In genomic region chr7:37901890-37902524, GRCh38 we compare ENCODE assay signal across 1 cellular context.
TF ChIP-seq lines count a peak whose summit lies in the region.

No MANE protein-coding gene starts in this region.

TF ChIP-seq in K562, 482 proteins besides CTCF, POLR2A, EP300 and RAD21 (continues in another document):
- no peak for TF ChIP-seq THRA (IDR thresholded peaks at IDR 0.05)
- no peak for TF ChIP-seq ZNF175 (CRISPR knock-in tag; IDR thresholded peaks at IDR 0.05; ENCODE audit: low read depth)
- TF ChIP-seq PPARD (CRISPR knock-in tag; IDR thresholded peaks at IDR 0.05): no peak
- TF ChIP-seq ZBTB8A (IDR thresholded peaks at IDR 0.05; ENCODE audit: partially characterized antibody): no peak
- peak; percentile 97 for TF ChIP-seq MAFK (IDR thresholded peaks at IDR 0.05; ENCODE audit: low read length)
- TF ChIP-seq FOXJ3 (CRISPR knock-in tag; IDR thresholded peaks at IDR 0.05): no peak
- no peak for TF ChIP-seq RUNX1 (IDR thresholded peaks at IDR 0.05; ENCODE audit: low read depth)
- no peak for TF ChIP-seq NEUROD1 (IDR thresholded peaks at IDR 0.05; ENCODE audit: borderline replicate concordance, low read depth, low read length, partially characterized antibody)
- TF ChIP-seq MCM2 (IDR thresholded peaks at IDR 0.05; ENCODE audit: low read depth): no peak
- TF ChIP-seq CBX3 (IDR thresholded peaks at IDR 0.05; ENCODE audit: borderline replicate concordance in 1 of 2, low read length in 2 of 2): no peak
- TF ChIP-seq BACH1 (tag; IDR thresholded peaks at IDR 0.05): peak; percentile 92
- no peak for TF ChIP-seq EP400 (IDR thresholded peaks at IDR 0.05)
- TF ChIP-seq TEAD1 (CRISPR knock-in tag; IDR thresholded peaks at IDR 0.05): 0 out of 4 replicates have a peak, but pooled peaks of 1 of the 2 experiments have one; percentile 20
- no peak for TF ChIP-seq ZNF232 (CRISPR knock-in tag; IDR thresholded peaks at IDR 0.05)
- no peak for TF ChIP-seq MEIS2 (IDR thresholded peaks at IDR 0.05; ENCODE audit: partially characterized antibody)
- TF ChIP-seq ZSCAN32 (CRISPR knock-in tag; IDR thresholded peaks at IDR 0.05): no peak
- TF ChIP-seq, protein P1, sequence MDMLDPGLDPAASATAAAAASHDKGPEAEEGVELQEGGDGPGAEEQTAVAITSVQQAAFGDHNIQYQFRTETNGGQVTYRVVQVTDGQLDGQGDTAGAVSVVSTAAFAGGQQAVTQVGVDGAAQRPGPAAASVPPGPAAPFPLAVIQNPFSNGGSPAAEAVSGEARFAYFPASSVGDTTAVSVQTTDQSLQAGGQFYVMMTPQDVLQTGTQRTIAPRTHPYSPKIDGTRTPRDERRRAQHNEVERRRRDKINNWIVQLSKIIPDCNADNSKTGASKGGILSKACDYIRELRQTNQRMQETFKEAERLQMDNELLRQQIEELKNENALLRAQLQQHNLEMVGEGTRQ (CRISPR knock-in tag; IDR thresholded peaks at IDR 0.05): no peak
- TF ChIP-seq ZNF316 (IDR thresholded peaks at IDR 0.05): peak; percentile 99
- TF ChIP-seq ZNF780A (CRISPR knock-in tag; IDR thresholded peaks at IDR 0.05): no peak
- no peak for TF ChIP-seq GATA2 (CRISPR knock-in tag; IDR thresholded peaks at IDR 0.05)
- no peak for TF ChIP-seq CHD2 (IDR thresholded peaks at IDR 0.05; ENCODE audit: low read depth, low read length)
- no peak for TF ChIP-seq PML (IDR thresholded peaks at IDR 0.05; ENCODE audit: low read length)
- no peak for TF ChIP-seq CREBBP (IDR thresholded peaks at IDR 0.05; ENCODE audit: low read depth, low read length)
- TF ChIP-seq, protein P2, sequence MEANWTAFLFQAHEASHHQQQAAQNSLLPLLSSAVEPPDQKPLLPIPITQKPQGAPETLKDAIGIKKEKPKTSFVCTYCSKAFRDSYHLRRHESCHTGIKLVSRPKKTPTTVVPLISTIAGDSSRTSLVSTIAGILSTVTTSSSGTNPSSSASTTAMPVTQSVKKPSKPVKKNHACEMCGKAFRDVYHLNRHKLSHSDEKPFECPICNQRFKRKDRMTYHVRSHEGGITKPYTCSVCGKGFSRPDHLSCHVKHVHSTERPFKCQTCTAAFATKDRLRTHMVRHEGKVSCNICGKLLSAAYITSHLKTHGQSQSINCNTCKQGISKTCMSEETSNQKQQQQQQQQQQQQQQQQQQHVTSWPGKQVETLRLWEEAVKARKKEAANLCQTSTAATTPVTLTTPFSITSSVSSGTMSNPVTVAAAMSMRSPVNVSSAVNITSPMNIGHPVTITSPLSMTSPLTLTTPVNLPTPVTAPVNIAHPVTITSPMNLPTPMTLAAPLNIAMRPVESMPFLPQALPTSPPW (CRISPR knock-in tag; IDR thresholded peaks at IDR 0.05): no peak
- TF ChIP-seq, protein P3, sequence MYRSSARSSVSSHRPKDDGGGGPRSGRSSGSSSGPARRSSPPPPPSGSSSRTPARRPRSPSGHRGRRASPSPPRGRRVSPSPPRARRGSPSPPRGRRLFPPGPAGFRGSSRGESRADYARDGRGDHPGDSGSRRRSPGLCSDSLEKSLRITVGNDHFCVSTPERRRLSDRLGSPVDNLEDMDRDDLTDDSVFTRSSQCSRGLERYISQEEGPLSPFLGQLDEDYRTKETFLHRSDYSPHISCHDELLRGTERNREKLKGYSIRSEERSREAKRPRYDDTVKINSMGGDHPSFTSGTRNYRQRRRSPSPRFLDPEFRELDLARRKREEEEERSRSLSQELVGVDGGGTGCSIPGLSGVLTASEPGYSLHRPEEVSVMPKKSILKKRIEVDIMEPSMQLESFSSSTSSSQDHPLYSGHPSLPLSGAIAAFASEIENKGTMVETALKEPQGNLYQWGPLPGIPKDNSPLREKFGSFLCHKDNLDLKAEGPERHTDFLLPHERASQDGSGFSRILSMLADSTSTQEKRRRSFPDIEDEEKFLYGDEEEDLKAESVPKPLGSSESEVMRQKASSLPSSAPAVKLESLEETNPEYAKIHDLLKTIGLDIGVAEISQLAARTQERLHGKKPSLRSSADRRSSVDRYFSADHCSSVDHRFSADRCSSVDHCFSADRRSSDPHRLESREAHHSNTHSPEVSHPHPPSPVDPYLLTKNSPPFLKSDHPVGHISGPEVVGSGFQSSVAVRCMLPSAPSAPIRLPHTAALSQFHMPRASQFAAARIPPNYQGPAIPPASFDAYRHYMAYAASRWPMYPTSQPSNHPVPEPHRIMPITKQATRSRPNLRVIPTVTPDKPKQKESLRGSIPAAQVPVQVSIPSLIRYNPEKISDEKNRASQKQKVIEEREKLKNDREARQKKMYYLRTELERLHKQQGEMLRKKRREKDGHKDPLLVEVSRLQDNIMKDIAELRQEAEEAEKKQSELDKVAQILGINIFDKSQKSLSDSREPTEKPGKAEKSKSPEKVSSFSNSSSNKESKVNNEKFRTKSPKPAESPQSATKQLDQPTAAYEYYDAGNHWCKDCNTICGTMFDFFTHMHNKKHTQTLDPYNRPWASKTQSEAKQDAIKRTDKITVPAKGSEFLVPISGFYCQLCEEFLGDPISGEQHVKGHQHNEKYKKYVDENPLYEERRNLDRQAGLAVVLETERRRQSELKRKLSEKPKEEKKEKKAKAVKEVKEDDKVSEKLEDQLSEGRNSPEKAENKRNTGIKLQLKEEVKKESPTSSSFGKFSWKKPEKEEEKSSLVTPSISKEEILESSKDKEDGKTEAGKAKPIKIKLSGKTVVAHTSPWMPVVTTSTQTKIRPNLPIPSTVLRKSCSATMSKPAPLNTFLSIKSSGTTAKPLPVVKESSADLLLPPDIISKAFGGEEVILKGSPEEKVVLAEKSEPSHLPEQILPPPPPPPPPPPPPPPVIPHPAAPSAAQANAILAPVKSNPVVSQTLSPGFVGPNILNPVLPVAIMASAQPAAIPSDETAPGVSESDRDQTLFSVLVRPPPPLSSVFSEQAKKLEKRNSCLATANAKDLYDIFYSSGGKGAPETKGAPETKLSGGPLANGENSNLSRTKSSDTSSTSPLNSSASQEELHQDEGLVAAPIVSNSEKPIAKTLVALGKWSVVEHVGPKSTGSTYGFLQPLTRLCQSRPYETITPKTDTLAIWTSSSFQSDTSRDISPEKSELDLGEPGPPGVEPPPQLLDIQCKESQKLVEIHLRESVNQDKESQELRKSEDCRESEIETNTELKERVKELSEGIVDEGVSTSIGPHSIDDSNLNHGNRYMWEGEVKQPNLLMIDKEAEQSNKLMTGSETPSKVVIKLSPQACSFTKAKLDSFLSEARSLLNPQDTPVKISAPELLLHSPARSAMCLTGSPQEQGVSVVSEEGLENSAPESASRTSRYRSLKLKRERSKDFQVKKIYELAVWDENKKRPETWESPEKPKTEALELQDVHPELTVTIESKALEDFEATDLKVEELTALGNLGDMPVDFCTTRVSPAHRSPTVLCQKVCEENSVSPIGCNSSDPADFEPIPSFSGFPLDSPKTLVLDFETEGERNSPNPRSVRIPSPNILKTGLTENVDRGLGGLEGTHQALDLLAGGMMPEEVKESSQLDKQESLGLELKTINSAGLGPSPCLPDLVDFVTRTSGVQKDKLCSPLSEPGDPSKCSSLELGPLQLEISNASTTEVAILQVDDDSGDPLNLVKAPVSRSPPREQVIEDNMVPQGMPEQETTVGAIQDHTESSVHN (IDR thresholded peaks at IDR 0.05; ENCODE audit: borderline replicate concordance in 1 of 2, low read depth in 1 of 2): no peak
- TF ChIP-seq, protein P4, sequence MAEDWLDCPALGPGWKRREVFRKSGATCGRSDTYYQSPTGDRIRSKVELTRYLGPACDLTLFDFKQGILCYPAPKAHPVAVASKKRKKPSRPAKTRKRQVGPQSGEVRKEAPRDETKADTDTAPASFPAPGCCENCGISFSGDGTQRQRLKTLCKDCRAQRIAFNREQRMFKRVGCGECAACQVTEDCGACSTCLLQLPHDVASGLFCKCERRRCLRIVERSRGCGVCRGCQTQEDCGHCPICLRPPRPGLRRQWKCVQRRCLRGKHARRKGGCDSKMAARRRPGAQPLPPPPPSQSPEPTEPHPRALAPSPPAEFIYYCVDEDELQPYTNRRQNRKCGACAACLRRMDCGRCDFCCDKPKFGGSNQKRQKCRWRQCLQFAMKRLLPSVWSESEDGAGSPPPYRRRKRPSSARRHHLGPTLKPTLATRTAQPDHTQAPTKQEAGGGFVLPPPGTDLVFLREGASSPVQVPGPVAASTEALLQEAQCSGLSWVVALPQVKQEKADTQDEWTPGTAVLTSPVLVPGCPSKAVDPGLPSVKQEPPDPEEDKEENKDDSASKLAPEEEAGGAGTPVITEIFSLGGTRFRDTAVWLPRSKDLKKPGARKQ (CRISPR knock-in tag; IDR thresholded peaks at IDR 0.05): no peak
- TF ChIP-seq, protein P5, sequence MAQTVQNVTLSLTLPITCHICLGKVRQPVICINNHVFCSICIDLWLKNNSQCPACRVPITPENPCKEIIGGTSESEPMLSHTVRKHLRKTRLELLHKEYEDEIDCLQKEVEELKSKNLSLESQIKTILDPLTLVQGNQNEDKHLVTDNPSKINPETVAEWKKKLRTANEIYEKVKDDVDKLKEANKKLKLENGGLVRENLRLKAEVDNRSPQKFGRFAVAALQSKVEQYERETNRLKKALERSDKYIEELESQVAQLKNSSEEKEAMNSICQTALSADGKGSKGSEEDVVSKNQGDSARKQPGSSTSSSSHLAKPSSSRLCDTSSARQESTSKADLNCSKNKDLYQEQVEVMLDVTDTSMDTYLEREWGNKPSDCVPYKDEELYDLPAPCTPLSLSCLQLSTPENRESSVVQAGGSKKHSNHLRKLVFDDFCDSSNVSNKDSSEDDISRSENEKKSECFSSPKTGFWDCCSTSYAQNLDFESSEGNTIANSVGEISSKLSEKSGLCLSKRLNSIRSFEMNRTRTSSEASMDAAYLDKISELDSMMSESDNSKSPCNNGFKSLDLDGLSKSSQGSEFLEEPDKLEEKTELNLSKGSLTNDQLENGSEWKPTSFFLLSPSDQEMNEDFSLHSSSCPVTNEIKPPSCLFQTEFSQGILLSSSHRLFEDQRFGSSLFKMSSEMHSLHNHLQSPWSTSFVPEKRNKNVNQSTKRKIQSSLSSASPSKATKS (CRISPR knock-in tag; IDR thresholded peaks at IDR 0.05): no peak
- no peak for TF ChIP-seq DNMT1 (IDR thresholded peaks at IDR 0.05)
- peak; percentile 27; the same call in 1 of the 2 replicates for TF ChIP-seq ATF3 (IDR thresholded peaks at IDR 0.05)
- TF ChIP-seq ATF3 (CRISPR knock-in tag; conservative IDR thresholded peaks at IDR 0.05): no peak
- no peak for TF ChIP-seq ZNF644 (tag; IDR thresholded peaks at IDR 0.05; ENCODE audit: low read depth)
- no peak for TF ChIP-seq SPI1 (IDR thresholded peaks at IDR 0.05; ENCODE audit: borderline replicate concordance, low read depth, low read length)
- no peak for TF ChIP-seq HOXB6 (CRISPR knock-in tag; IDR thresholded peaks at IDR 0.05; ENCODE audit: borderline replicate concordance)
- TF ChIP-seq ARNT (IDR thresholded peaks at IDR 0.05): no peak
- TF ChIP-seq U2AF2 (optimal IDR thresholded peaks at IDR 0.05; ENCODE audit: low read depth, low read length): no peak
- no peak for TF ChIP-seq USF1 (CRISPR knock-in tag; IDR thresholded peaks at IDR 0.05)
- TF ChIP-seq PHF8 (IDR thresholded peaks at IDR 0.05; ENCODE audit: borderline replicate concordance, low read length): no peak
- TF ChIP-seq MXD1 (CRISPR knock-in tag; IDR thresholded peaks at IDR 0.05; ENCODE audit: borderline replicate concordance, poor library complexity, severe bottlenecking): no peak
- TF ChIP-seq, protein P6, sequence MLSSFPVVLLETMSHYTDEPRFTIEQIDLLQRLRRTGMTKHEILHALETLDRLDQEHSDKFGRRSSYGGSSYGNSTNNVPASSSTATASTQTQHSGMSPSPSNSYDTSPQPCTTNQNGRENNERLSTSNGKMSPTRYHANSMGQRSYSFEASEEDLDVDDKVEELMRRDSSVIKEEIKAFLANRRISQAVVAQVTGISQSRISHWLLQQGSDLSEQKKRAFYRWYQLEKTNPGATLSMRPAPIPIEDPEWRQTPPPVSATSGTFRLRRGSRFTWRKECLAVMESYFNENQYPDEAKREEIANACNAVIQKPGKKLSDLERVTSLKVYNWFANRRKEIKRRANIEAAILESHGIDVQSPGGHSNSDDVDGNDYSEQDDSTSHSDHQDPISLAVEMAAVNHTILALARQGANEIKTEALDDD (IDR thresholded peaks at IDR 0.05): peak; percentile 50; the same call in 1 of the 2 replicates
- no peak for TF ChIP-seq PTRF (tag; IDR thresholded peaks at IDR 0.05)
- TF ChIP-seq ZBTB9 (CRISPR knock-in tag; IDR thresholded peaks at IDR 0.05): no peak
